In the genomic region with DNA sequence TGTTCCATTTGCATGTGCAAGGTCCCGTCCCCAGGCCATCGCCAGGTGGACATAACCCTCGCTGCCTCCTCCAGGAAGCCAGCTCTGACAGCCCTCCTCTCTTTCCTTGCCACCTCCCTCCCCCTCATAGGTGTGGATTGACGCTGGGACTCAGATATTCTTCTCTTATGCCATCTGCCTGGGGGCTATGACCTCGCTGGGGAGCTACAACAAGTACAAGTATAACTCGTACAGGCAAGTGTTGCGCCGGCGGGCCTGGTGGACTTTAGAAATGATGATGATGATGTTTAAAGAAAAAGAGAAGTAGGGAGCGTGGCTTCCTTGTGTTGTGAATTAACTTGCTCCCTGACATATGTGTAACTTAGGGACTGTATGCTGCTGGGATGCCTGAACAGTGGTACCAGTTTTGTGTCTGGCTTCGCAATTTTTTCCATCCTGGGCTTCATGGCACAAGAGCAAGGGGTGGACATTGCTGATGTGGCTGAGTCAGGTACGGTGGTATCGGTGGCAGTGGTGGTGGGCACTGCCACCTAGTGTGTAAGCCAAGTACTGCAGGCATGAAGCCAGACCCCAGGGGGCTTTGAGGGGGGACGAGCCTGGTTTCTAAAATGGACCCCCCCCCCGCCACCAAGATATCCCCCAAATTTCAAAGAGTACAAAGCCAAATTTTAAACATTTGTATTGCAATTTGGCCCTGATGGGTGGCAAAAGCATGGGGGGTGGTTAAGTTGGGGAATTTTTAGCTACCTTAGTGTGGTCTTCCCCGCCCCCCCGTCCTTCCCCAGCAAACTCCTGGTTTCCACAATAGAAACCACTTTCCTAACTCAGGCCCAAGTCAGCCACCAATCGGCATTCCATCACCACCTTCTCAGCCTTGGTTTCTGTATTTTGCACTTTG, we compare ENCODE assay signal across 8 cellular contexts.
DNase-seq lines count a peak whose midpoint lies in the region; ATAC-seq and TF ChIP-seq lines count a peak whose summit lies in the region.

No MANE protein-coding gene starts in this region.

- no peaks in the 10 kb centered on the region for H3K27me3 ChIP-seq in A673 (replicated peaks; ENCODE audit: insufficient read depth, low read depth, low read length, poor library complexity)
- no peaks in the 10 kb centered on the region for H3K27me3 ChIP-seq in right cardiac atrium (ENCODE audit: control insufficient read depth, insufficient read depth)

- no TSS peak for BruUV-seq in A673 (replicated peaks; lab: Mats Ljungman, UMichigan)

- H3K4me1 ChIP-seq in A673 (ENCODE audit: insufficient read depth, low read length, poor library complexity, severe bottlenecking), result no peaks in the 10 kb centered on the region
- H3K4me1 ChIP-seq in right cardiac atrium (ENCODE audit: control insufficient read depth, insufficient read depth, low read length), result no peaks in the 10 kb centered on the region

- ATAC-seq in right cardiac atrium (peak; percentile 44 to 51), HG02763 (IDR thresholded peaks at IDR 0.05; ENCODE audit: unreplicated experiment) (no peak), HG02973 (IDR thresholded peaks at IDR 0.05; ENCODE audit: unreplicated experiment) (no peak)

- CTCF ChIA-PET in A673 (lab: Charles Lee), result interaction anchor here (0.6 to 1.2 kb wide), 10 partner anchors 20 to 597 kb away, joined by 3 to 13 read pairs (median 5); no protein-coding TSS in a partner anchor

- peaks cover 28% of the 10 kb centered on the region for H3K36me3 ChIP-seq in A673 (ENCODE audit: insufficient read depth, low read length, poor library complexity, severe bottlenecking)

- H3K4me3 ChIP-seq in A673 (ENCODE audit: low read depth, low read length, poor library complexity, severe bottlenecking), result no peak overlapping the region
- H3K4me3 ChIP-seq in right cardiac atrium (ENCODE audit: low read length), result no peak overlapping the region

- WGBS in right cardiac atrium, result 69% methylated on average over 18 of the region's 18 CpGs

- peak; percentile 84 for TF ChIP-seq CTCF in A673 (conservative IDR thresholded peaks at IDR 0.05; ENCODE audit: low read depth, low read length)

- no peaks in the 10 kb centered on the region for H3K9me3 ChIP-seq in A673 (ENCODE audit: low read depth, low read length, poor library complexity, severe bottlenecking)
- H3K9me3 ChIP-seq in right cardiac atrium (ENCODE audit: control insufficient read depth, low read length), result no peaks in the 10 kb centered on the region

- peak; percentile 41 for DNase-seq in A673 (ENCODE audit: low spot score)
- DNase-seq in GM19238 (ENCODE audit: insufficient read length, low spot score), result peak; percentile 76
- DNase-seq in SK-N-DZ (ENCODE audit: low spot score), result peak; percentile 43
- peak; percentile 33 for DNase-seq in amniotic epithelial cell (ENCODE audit: low read depth)
- no peak for DNase-seq in right cardiac atrium
- DNase-seq in stimulated activated CD4-positive, alpha-beta T cell treated with anti-CD3 and anti-CD28 coated beads, Interleukin-15, amount 100 ng/mL, for 24 hours, result peak; percentile 41

- H3K27ac ChIP-seq in A673 (ENCODE audit: low read depth, low read length, poor library complexity, severe bottlenecking) (no peak overlapping the region), right cardiac atrium (ENCODE audit: low read length) (no peak overlapping the region)

- intact Hi-C loops in A673 (cut with micrococcal nuclease; ENCODE audit: unreplicated experiment), result loop anchor here (1.0 to 5.0 kb wide), 4 partner anchors 66 to 265 kb away; a partner anchor contains a TSS
- intact Hi-C loops in right cardiac atrium (cut with DNase I), result loop anchor here (2.0 to 10.0 kb wide), 5 partner anchors 63 to 266 kb away; a partner anchor contains a TSS

- POLR2A ChIA-PET in A673 (lab: Charles Lee; ENCODE audit: low non-redundant PET), result interaction anchor here (0.7 kb wide), 1 partner anchor 583 kb away, joined by 11 read pairs; no protein-coding TSS in a partner anchor

Comparison
In these comparisons a context has a peak if more than half of its experiments do, and no peak if none do; other contexts are left out.
1. DNase-seq: peak in A673 (single experiment), GM19238 (single experiment), SK-N-DZ (single experiment), amniotic epithelial cell (single experiment) and stimulated activated CD4-positive, alpha-beta T cell treated with anti-CD3 and anti-CD28 coated beads, Interleukin-15, amount 100 ng/mL, for 24 hours (single experiment); none in right cardiac atrium (0 of 3).
2. ATAC-seq: peak in right cardiac atrium (2 of 2); none in HG02763 (single experiment) and HG02973 (single experiment).